8 cellular contexts compared by ENCODE assay signal in genomic region chr5:119397518-119398380, GRCh38. TPM values are rescaled to one million over a fixed set of nuclear protein-coding genes. Genes with fewer than 3 reads are reported as not detected.
DNase-seq lines count a peak whose midpoint lies in the region; ATAC-seq, FAIRE-seq and TF ChIP-seq lines count a peak whose summit lies in the region.

No MANE protein-coding gene starts in this region.

- no peaks in the 10 kb centered on the region for H3K9me3 ChIP-seq in uterus

- peaks cover 0 to 3% (median 0%) of the 10 kb centered on the region in 3 donors for H3K27me3 Mint-ChIP-seq in CD14-positive monocyte (ENCODE audit: low read depth in 3 of 3)
- H3K27me3 Mint-ChIP-seq in activated T-helper 2 cell treated with anti-CD3 and anti-CD28 coated beads, Interferon-gamma antibody, Interleukin-2, Interleukin-4, amounts not matched to agents 10 μg/mL and 5 μg/mL and 100 μg/mL, durations not matched to agents 14 hours and 24 hours and 36 hours (ENCODE audit: low read depth): no peaks in the 10 kb centered on the region
- no peaks in the 10 kb centered on the region for H3K27me3 Mint-ChIP-seq in natural killer cell treated with Interleukin-12 subunit alpha and Interleukin-12 subunit beta and Interleukin-15 and Interleukin-18, amount 100 ng/mL, for 72 hours

- H3K27ac Mint-ChIP-seq in CD14-positive monocyte: peak overlapping the region; percentile 46 to 86 (median 78)
- peak overlapping the region; percentile 87 for H3K27ac Mint-ChIP-seq in activated T-helper 2 cell treated with anti-CD3 and anti-CD28 coated beads, Interferon-gamma antibody, Interleukin-2, Interleukin-4, amounts not matched to agents 10 μg/mL and 5 μg/mL and 100 μg/mL, durations not matched to agents 14 hours and 24 hours and 36 hours
- H3K27ac Mint-ChIP-seq in natural killer cell treated with Interleukin-12 subunit alpha and Interleukin-12 subunit beta and Interleukin-15 and Interleukin-18, amount 100 ng/mL, for 72 hours: peak overlapping the region; percentile 96 to 98

- TF ChIP-seq CTCF in CD14-positive monocyte (IDR thresholded peaks at IDR 0.05) (no peak), uterus (IDR thresholded peaks at IDR 0.05) (no peak)

- H3K9me3 Mint-ChIP-seq in CD14-positive monocyte: no peaks in the 10 kb centered on the region
- no peaks in the 10 kb centered on the region for H3K9me3 Mint-ChIP-seq in activated T-helper 2 cell treated with anti-CD3 and anti-CD28 coated beads, Interferon-gamma antibody, Interleukin-2, Interleukin-4, amounts not matched to agents 10 μg/mL and 5 μg/mL and 100 μg/mL, durations not matched to agents 14 hours and 24 hours and 36 hours
- peaks cover 3% of the 10 kb centered on the region for H3K9me3 Mint-ChIP-seq in natural killer cell treated with Interleukin-12 subunit alpha and Interleukin-12 subunit beta and Interleukin-15 and Interleukin-18, amount 100 ng/mL, for 72 hours

- DNase-seq in CD14-positive monocyte (ENCODE audit: low spot score) (no peak), GM19239 (ENCODE audit: insufficient read length, low spot score) (no peak), uterus (no peak), NCI-H1417 (lab: John Stamatoyannopoulos, UW) (no peak)
- no peak for DNase-seq in activated T-helper 2 cell treated with anti-CD3 and anti-CD28 coated beads, Interferon-gamma antibody, Interleukin-2, Interleukin-4, amounts not matched to agents 10 μg/mL and 5 μg/mL and 100 μg/mL, durations not matched to agents 14 hours and 24 hours and 36 hours (ENCODE audit: low spot score)
- DNase-seq in natural killer cell treated with Interleukin-12 subunit alpha and Interleukin-12 subunit beta and Interleukin-15 and Interleukin-18, amount 100 ng/mL, for 72 hours (ENCODE audit: low spot score): peak; percentile 80
- no peak for DNase-seq in effector CD8-positive, alpha-beta T cell (lab: John Stamatoyannopoulos, UW)

- peak; percentile 45 for ATAC-seq in HG03159 (IDR thresholded peaks at IDR 0.05; ENCODE audit: unreplicated experiment)
- ATAC-seq in natural killer cell treated with Interleukin-12 subunit alpha and Interleukin-12 subunit beta and Interleukin-15 and Interleukin-18, amount 100 ng/mL, for 72 hours: peak; percentile 89 to 93

- peak; percentile 66 for FAIRE-seq in GM19239 (lab: Jason Lieb, UNC)

- no peaks in the 10 kb centered on the region for H3K36me3 ChIP-seq in uterus

- H3K4me1 ChIP-seq in uterus: no peaks in the 10 kb centered on the region

- peaks cover 21% of the 10 kb centered on the region in 2 donors for H3K36me3 Mint-ChIP-seq in CD14-positive monocyte
- peaks cover 47% of the 10 kb centered on the region for H3K36me3 Mint-ChIP-seq in activated T-helper 2 cell treated with anti-CD3 and anti-CD28 coated beads, Interferon-gamma antibody, Interleukin-2, Interleukin-4, amounts not matched to agents 10 μg/mL and 5 μg/mL and 100 μg/mL, durations not matched to agents 14 hours and 24 hours and 36 hours (ENCODE audit: low read depth)
- peaks cover 40% of the 10 kb centered on the region for H3K36me3 Mint-ChIP-seq in natural killer cell treated with Interleukin-12 subunit alpha and Interleukin-12 subunit beta and Interleukin-15 and Interleukin-18, amount 100 ng/mL, for 72 hours

- no peak overlapping the region for H3K4me3 ChIP-seq in uterus

- H3K4me1 Mint-ChIP-seq in CD14-positive monocyte: peaks cover 46% of the 10 kb centered on the region
- peaks cover 59% of the 10 kb centered on the region for H3K4me1 Mint-ChIP-seq in activated T-helper 2 cell treated with anti-CD3 and anti-CD28 coated beads, Interferon-gamma antibody, Interleukin-2, Interleukin-4, amounts not matched to agents 10 μg/mL and 5 μg/mL and 100 μg/mL, durations not matched to agents 14 hours and 24 hours and 36 hours (ENCODE audit: low read depth)
- H3K4me1 Mint-ChIP-seq in natural killer cell treated with Interleukin-12 subunit alpha and Interleukin-12 subunit beta and Interleukin-15 and Interleukin-18, amount 100 ng/mL, for 72 hours (ENCODE audit: low read depth in 2 of 2): peaks cover 63 to 64% of the 10 kb centered on the region in 2 donors

- no peak overlapping the region for H3K27ac ChIP-seq in uterus

- intact Hi-C loops in CD14-positive monocyte (cut with micrococcal nuclease): loop anchor here in 1 of 2 donors (5.0 kb wide), 1 partner anchor 40 kb away; the partner anchor contains the start of gene TNFAIP8
- intact Hi-C loops in activated T-helper 2 cell treated with anti-CD3 and anti-CD28 coated beads, Interferon-gamma antibody, Interleukin-2, Interleukin-4, amounts not matched to agents 10 μg/mL and 5 μg/mL and 100 μg/mL, durations not matched to agents 14 hours and 24 hours and 36 hours (cut with micrococcal nuclease): loop anchor here (1.0 to 5.0 kb wide), 9 partner anchors 14 to 365 kb away; partner anchors contain the start of gene DMXL1
- intact Hi-C loops in uterus (cut with DNase I; ENCODE audit: low total_unique reads): no loop called here

- H3K27me3 ChIP-seq in uterus: no peaks in the 10 kb centered on the region

- TF ChIP-seq POLR2A in uterus (IDR thresholded peaks at IDR 0.05): no peak

- H3K4me3 Mint-ChIP-seq in CD14-positive monocyte: peak overlapping the region; percentile 66 to 87
- H3K4me3 Mint-ChIP-seq in activated T-helper 2 cell treated with anti-CD3 and anti-CD28 coated beads, Interferon-gamma antibody, Interleukin-2, Interleukin-4, amounts not matched to agents 10 μg/mL and 5 μg/mL and 100 μg/mL, durations not matched to agents 14 hours and 24 hours and 36 hours (ENCODE audit: low read depth): peak overlapping the region; percentile 17
- peak overlapping the region; percentile 75 for H3K4me3 Mint-ChIP-seq in natural killer cell treated with Interleukin-12 subunit alpha and Interleukin-12 subunit beta and Interleukin-15 and Interleukin-18, amount 100 ng/mL, for 72 hours

RNA-seq across cellular contexts. Expression of gene TNFAIP8, which starts 41.9 kb away (rescaled TPM):
- polyA plus RNA-seq in CD14-positive monocyte: 10 to 100 TPM; 47.0 to 55.5 TPM
- total RNA-seq in activated T-helper 2 cell treated with anti-CD3 and anti-CD28 coated beads, Interferon-gamma antibody, Interleukin-2, Interleukin-4, amounts not matched to agents 10 μg/mL and 5 μg/mL and 100 μg/mL, durations not matched to agents 14 hours and 24 hours and 36 hours: 112 and 117 TPM in 2 replicates
- 100 to 1,000 TPM; 131 to 333 TPM for total RNA-seq in natural killer cell treated with Interleukin-12 subunit alpha and Interleukin-12 subunit beta and Interleukin-15 and Interleukin-18, amount 100 ng/mL, for 72 hours
- 10 to 100 TPM in 3 of 4 donors, 1 to 10 TPM in 1; 2.0 to 42.7 (median 15.5) TPM for total RNA-seq in uterus

RNA-seq across cellular contexts. Expression of gene HSD17B4, which starts 54.5 kb away (rescaled TPM):
- polyA plus RNA-seq in CD14-positive monocyte: 100 to 1,000 TPM; 158 to 167 TPM
- total RNA-seq in activated T-helper 2 cell treated with anti-CD3 and anti-CD28 coated beads, Interferon-gamma antibody, Interleukin-2, Interleukin-4, amounts not matched to agents 10 μg/mL and 5 μg/mL and 100 μg/mL, durations not matched to agents 14 hours and 24 hours and 36 hours: 81.1 and 88.1 TPM in 2 replicates
- 100 to 1,000 TPM; 100 to 121 TPM for total RNA-seq in natural killer cell treated with Interleukin-12 subunit alpha and Interleukin-12 subunit beta and Interleukin-15 and Interleukin-18, amount 100 ng/mL, for 72 hours
- 100 to 1,000 TPM in 3 of 4 donors, 10 to 100 TPM in 1; 93.8 to 167 (median 150) TPM for total RNA-seq in uterus

Comparison
In these comparisons a context has a peak if more than half of its experiments do, and no peak if none do; other contexts are left out.
1. H3K4me3 Mint-ChIP-seq: peak in every context shown above with its lines; median percentile 76 in CD14-positive monocyte; 75 in natural killer cell treated with Interleukin-12 subunit alpha and Interleukin-12 subunit beta and Interleukin-15 and Interleukin-18, amount 100 ng/mL, for 72 hours; 17 in activated T-helper 2 cell treated with anti-CD3 and anti-CD28 coated beads, Interferon-gamma antibody, Interleukin-2, Interleukin-4, amounts not matched to agents 10 μg/mL and 5 μg/mL and 100 μg/mL, durations not matched to agents 14 hours and 24 hours and 36 hours.